In the genomic region with DNA sequence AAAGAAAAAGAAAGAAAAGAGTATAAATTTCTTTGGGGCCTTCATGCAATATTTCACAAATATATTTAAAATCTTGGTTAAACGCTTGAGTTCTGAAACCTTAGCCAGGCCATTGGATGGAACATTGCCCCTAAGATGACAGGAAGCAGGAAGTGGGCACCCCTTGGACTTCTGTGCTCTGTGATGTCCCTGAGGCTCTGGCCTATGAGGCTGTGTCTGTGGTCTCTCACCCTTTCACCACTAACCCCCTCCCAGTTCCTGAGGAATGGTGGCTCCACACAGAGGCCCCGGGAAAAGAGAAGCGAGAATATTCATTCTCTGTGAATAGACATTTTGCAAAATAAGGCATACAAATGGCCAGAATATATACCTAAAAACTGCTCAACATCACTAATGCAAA, we compare ENCODE assay signal across 19 cellular contexts.
A peak's percentile ranks its signal among the peaks of the same experiment; 100 is the strongest.
DNase-seq lines count a peak whose midpoint lies in the region; ATAC-seq and TF ChIP-seq lines count a peak whose summit lies in the region.
"Had no signal": no experiment of that assay in that cellular context is flagged by ENCODE, and none has a peak within 500 bp of the region (broad histone marks: within the 10 kb centered on the region; RNA-seq: fewer than 3 reads in every experiment).

No MANE protein-coding gene starts in this region.

- no peaks in the 10 kb centered on the region for H3K79me1 ChIP-seq in neuronal stem cell (ENCODE audit: low read depth, low read length)

- H3F3A ChIP-seq in Loucy (ENCODE audit: low read depth) = no peaks in the 10 kb centered on the region

- H4K91ac ChIP-seq in neuronal stem cell (ENCODE audit: low read depth, low read length, poor library complexity) = no peak overlapping the region

- H3K4me1 ChIP-seq in Loucy (ENCODE audit: insufficient read depth, low read length, poor library complexity, severe bottlenecking) (peaks cover 66% of the 10 kb centered on the region), Karpas-422 (ENCODE audit: low read length) (peaks cover 11% of the 10 kb centered on the region), neuronal stem cell (ENCODE audit: control insufficient read depth in 2 of 2, insufficient read depth in 1 of 2, low read depth in 1 of 2, low read length in 2 of 2) (peaks cover 2 to 18% of the 10 kb centered on the region in 2 donors)

- H3K9ac ChIP-seq in Loucy (ENCODE audit: low read depth, low read length, poor library complexity, severe bottlenecking) = peak overlapping the region; percentile 56
- no peak overlapping the region for H3K9ac ChIP-seq in Karpas-422 (ENCODE audit: low read length)
- H3K9ac ChIP-seq in neuronal stem cell (ENCODE audit: low read depth, low read length, poor library complexity) = no peak overlapping the region

- H3K9me2 ChIP-seq in Loucy (replicated peaks; ENCODE audit: low read depth, low read length) (no peaks in the 10 kb centered on the region), Karpas-422 (replicated peaks; ENCODE audit: insufficient read depth, low read length) (no peaks in the 10 kb centered on the region)

- H2AFZ ChIP-seq in Loucy (ENCODE audit: low read length) = no peak overlapping the region
- H2AFZ ChIP-seq in Karpas-422 (ENCODE audit: low read length) = no peak overlapping the region
- H2AFZ ChIP-seq in neuronal stem cell (ENCODE audit: low read length) = no peak overlapping the region
- H2AFZ ChIP-seq: GM23338 had no signal

- H3K27me3 Mint-ChIP-seq in natural killer cell (ENCODE audit: low read depth in 2 of 2) = peaks cover 0 to 2% of the 10 kb centered on the region in 2 donors

- H3K36me3 ChIP-seq in Loucy (ENCODE audit: insufficient read depth, low read length) (no peaks in the 10 kb centered on the region), Karpas-422 (ENCODE audit: insufficient read depth, low read length) (no peaks in the 10 kb centered on the region), neuronal stem cell (replicated peaks in 1 of 2; ENCODE audit: control insufficient read depth in 2 of 2, insufficient read depth in 2 of 2, low read length in 2 of 2) (no peaks in the 10 kb centered on the region)
- H3K36me3 ChIP-seq: BE2C had no signal

- H3K27ac ChIP-seq in Karpas-422 (ENCODE audit: low read length) (no peak overlapping the region), neuronal stem cell (replicated peaks; ENCODE audit: low read length) (no peak overlapping the region)

- no peak overlapping the region for H2BK15ac ChIP-seq in neuronal stem cell (ENCODE audit: low read length)

- H2AK5ac ChIP-seq in neuronal stem cell (ENCODE audit: low read depth, low read length) = no peak overlapping the region

- H3K79me2 ChIP-seq in Loucy (ENCODE audit: insufficient read depth, low read length) (no peaks in the 10 kb centered on the region), Karpas-422 (ENCODE audit: low read length) (no peaks in the 10 kb centered on the region)

- H2BK5ac ChIP-seq in neuronal stem cell (ENCODE audit: low read length) = no peak overlapping the region

- peak overlapping the region; percentile 52 for H3K4me3 ChIP-seq in Loucy (ENCODE audit: low read length, poor library complexity, severe bottlenecking)
- H3K4me3 ChIP-seq in Karpas-422 (ENCODE audit: low read length) = no peak overlapping the region
- H3K4me3 ChIP-seq in neuronal stem cell (ENCODE audit: low read length in 2 of 2) = no peak overlapping the region
- H3K4me3 ChIP-seq: GM12878, GM23338, K562 had no signal

- H2BK120ac ChIP-seq in neuronal stem cell (ENCODE audit: low read depth, low read length) = no peak overlapping the region

- H3K4me2 ChIP-seq in Loucy (ENCODE audit: low read depth, low read length, poor library complexity, severe bottlenecking) (peak overlapping the region; percentile 61), Karpas-422 (ENCODE audit: low read depth, low read length, poor library complexity, severe bottlenecking) (no peak overlapping the region), neuronal stem cell (ENCODE audit: insufficient read depth, low read length, poor library complexity, severe bottlenecking) (no peak overlapping the region)
- H3K4me2 ChIP-seq: GM23338 had no signal

- H3K27ac Mint-ChIP-seq in natural killer cell = peak overlapping the region; percentile 63 to 80
- H3K27ac Mint-ChIP-seq: CD14-positive monocyte, GM23338, HFFc6 had no signal

- TF ChIP-seq CTCF in Loucy (conservative IDR thresholded peaks at IDR 0.05; ENCODE audit: low read length) = no peak
- TF ChIP-seq CTCF in natural killer cell (IDR thresholded peaks at IDR 0.05) = no peak

- DNase-seq in CMK (ENCODE audit: low read depth) (peak; percentile 11), natural killer cell (no peak), Karpas-422 (no peak), neuronal stem cell (ENCODE audit: low spot score) (no peak)
- DNase-seq: ACHN; BE2C; Calu3; CD4-positive, alpha-beta memory T cell; DMS79 treated with DMSO at 0.1 percent for 48 hours; EL; HCEC 1CT; HFFc6; IMR-90 had no signal

- H3K9me3 ChIP-seq in Loucy (ENCODE audit: insufficient read depth, low read depth, low read length) (no peaks in the 10 kb centered on the region), Karpas-422 (ENCODE audit: low read length) (no peaks in the 10 kb centered on the region), neuronal stem cell (replicated peaks in 1 of 2; ENCODE audit: control insufficient read depth in 2 of 2, insufficient read depth in 1 of 2, low read depth in 1 of 2, low read length in 2 of 2) (no peaks in the 10 kb centered on the region)
- H3K9me3 ChIP-seq: BE2C had no signal

- ATAC-seq in natural killer cell (peak in 2 of 3 donors; percentile 44 to 71), GM21367 (IDR thresholded peaks at IDR 0.05; ENCODE audit: unreplicated experiment) (no peak)
- ATAC-seq: GM12878, GM23338, K562 had no signal

- no peaks in the 10 kb centered on the region for H3K36me3 Mint-ChIP-seq in natural killer cell
- H3K36me3 Mint-ChIP-seq: CD14-positive monocyte; CD4-positive, alpha-beta memory T cell had no signal

- no peaks in the 10 kb centered on the region for H3K27me3 ChIP-seq in Loucy (ENCODE audit: insufficient read depth, low read length, poor library complexity, severe bottlenecking)
- no peaks in the 10 kb centered on the region for H3K27me3 ChIP-seq in Karpas-422 (ENCODE audit: low read length)
- H3K27me3 ChIP-seq in neuronal stem cell (ENCODE audit: control insufficient read depth in 3 of 3, insufficient read depth in 3 of 3, low read depth in 1 of 3, low read length in 3 of 3) = no peaks in the 10 kb centered on the region
- H3K27me3 ChIP-seq: BE2C had no signal

- intact Hi-C loops in natural killer cell (cut with micrococcal nuclease) = no loop called here

- H3K4me3 Mint-ChIP-seq in natural killer cell = peak overlapping the region; percentile 82
- H3K4me3 Mint-ChIP-seq: CD14-positive monocyte; CD4-positive, alpha-beta memory T cell; GM23338; HFFc6 had no signal

- H4K20me1 ChIP-seq in Loucy (ENCODE audit: insufficient read depth, low read length, poor library complexity, severe bottlenecking) = no peaks in the 10 kb centered on the region
- H4K20me1 ChIP-seq in Karpas-422 (ENCODE audit: insufficient read depth, low read depth, low read length) = no peaks in the 10 kb centered on the region

- WGBS in neuronal stem cell (ENCODE audit: extremely low coverage in 2 of 2, insufficient read length in 2 of 2, insufficient replicate concordance in 1 of 2), 2 donors = no CpG with 5 or more reads among the region's 3 CpGs

- no peak overlapping the region for H3K18ac ChIP-seq in neuronal stem cell (ENCODE audit: low read length)

- no peak overlapping the region for H3K23ac ChIP-seq in neuronal stem cell (ENCODE audit: low read depth, low read length, poor library complexity)

- H3K14ac ChIP-seq in neuronal stem cell (ENCODE audit: low read length) = no peak overlapping the region

- H3K9me3 Mint-ChIP-seq in natural killer cell = no peaks in the 10 kb centered on the region
- H3K9me3 Mint-ChIP-seq: CD14-positive monocyte; CD4-positive, alpha-beta memory T cell; GM23338; HFFc6 had no signal

- H2BK12ac ChIP-seq in neuronal stem cell (ENCODE audit: low read length) = no peak overlapping the region

- no peak overlapping the region for H3K4ac ChIP-seq in neuronal stem cell (ENCODE audit: low read length)

- H4K8ac ChIP-seq in neuronal stem cell (ENCODE audit: low read depth, low read length) = no peak overlapping the region

- peaks cover 54 to 59% of the 10 kb centered on the region in 2 donors for H3K4me1 Mint-ChIP-seq in natural killer cell
- H3K4me1 Mint-ChIP-seq: CD4-positive, alpha-beta memory T cell had no signal
